ENCODE assay signal across 14 cellular contexts in the genomic region with DNA sequence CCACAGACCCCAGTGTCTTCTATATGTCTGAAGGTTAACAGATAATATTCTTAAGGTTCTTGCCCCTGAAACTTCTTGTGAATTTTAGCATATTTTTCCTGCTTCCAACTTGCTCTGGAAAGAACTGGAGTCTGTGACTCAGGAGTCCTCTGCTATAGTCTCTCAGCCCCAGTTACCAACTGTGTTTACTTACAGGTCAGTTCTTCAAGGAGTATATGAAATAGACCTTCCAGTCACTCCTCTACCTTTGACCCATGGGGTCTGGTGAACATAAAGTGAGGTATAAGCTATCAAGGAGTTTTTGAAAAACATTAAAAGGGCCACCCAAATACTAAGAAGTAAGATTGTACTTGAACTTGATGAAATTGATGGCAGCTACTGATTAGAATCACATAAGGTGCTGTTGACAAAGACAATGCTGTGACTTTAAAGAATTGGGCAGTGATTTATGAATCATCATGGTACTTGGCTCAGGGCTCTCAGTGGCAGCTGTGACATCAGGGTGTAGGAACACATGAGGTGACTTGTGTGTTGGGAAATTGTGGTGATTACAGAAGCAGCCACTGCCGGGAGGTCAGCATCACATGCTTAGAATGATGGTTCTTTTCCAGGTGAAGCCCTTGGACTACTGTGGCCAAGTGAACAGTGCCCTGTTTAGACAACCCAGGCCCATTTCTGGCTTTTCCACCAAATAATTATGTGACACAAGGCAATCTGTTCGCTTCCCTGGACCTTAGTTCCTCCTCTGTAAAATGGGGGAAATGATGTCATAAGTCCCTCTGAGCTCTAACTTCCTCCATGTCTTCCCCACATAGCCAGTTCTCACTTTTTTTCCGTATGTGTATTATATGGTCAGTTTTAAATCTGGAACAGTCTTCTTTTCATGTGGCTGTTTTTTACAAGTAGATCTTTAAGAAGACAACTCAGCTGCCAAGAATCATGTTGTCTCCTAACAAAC.
DNase-seq lines count a peak whose midpoint lies in the region; ATAC-seq and TF ChIP-seq lines count a peak whose summit lies in the region.
"Had no signal": no experiment of that assay in that cellular context is flagged by ENCODE, and none has a peak within 500 bp of the region (broad histone marks: within the 10 kb centered on the region; RNA-seq: fewer than 3 reads in every experiment).

No MANE protein-coding gene starts in this region.

- no peak overlapping the region for H3K4me3 Mint-ChIP-seq in glutamatergic neuron (ENCODE audit: unreplicated experiment)
- no peak overlapping the region for H3K4me3 Mint-ChIP-seq in naive thymus-derived CD8-positive, alpha-beta T cell
- H3K4me3 Mint-ChIP-seq: activated CD4-positive, alpha-beta T cell treated with anti-CD3 and anti-CD28 coated beads, Interleukin-2, amount 10 ng/mL, durations not matched to agents 24 days and 14 days; activated T-cell treated with anti-CD3 and anti-CD28 coated beads, Interleukin-2, amount 50 U/mL, for 24 hours; T-helper 17 cell had no signal

- peak overlapping the region; percentile 65 for H3K27ac Mint-ChIP-seq in glutamatergic neuron (ENCODE audit: unreplicated experiment)
- H3K27ac Mint-ChIP-seq in naive thymus-derived CD8-positive, alpha-beta T cell = peak overlapping the region in 1 of 10 donors; percentile 60
- H3K27ac Mint-ChIP-seq: activated CD4-positive, alpha-beta T cell treated with anti-CD3 and anti-CD28 coated beads, Interleukin-2, amount 10 ng/mL, durations not matched to agents 24 days and 14 days; activated T-cell treated with anti-CD3 and anti-CD28 coated beads, Interleukin-2, amount 50 U/mL, for 24 hours; T-helper 17 cell had no signal

- POLR2A ChIA-PET in naive thymus-derived CD8-positive, alpha-beta T cell (lab: Charles Lee) = no interaction called here

- peaks cover 64% of the 10 kb centered on the region for H3K4me1 Mint-ChIP-seq in glutamatergic neuron (ENCODE audit: low read depth, unreplicated experiment)
- no peaks in the 10 kb centered on the region for H3K4me1 Mint-ChIP-seq in naive thymus-derived CD8-positive, alpha-beta T cell
- H3K4me1 Mint-ChIP-seq: activated CD4-positive, alpha-beta T cell treated with anti-CD3 and anti-CD28 coated beads, Interleukin-2, amount 10 ng/mL, durations not matched to agents 24 days and 14 days; T-helper 17 cell had no signal

- TF ChIP-seq CTCF in heart right ventricle (IDR thresholded peaks at IDR 0.05) = no peak
- TF ChIP-seq CTCF in glutamatergic neuron (IDR thresholded peaks at IDR 0.05; ENCODE audit: partially characterized antibody, unreplicated experiment) = no peak

- peaks cover 0 to 33% (median 18%) of the 10 kb centered on the region in 9 donors for H3K4me1 ChIP-seq in heart right ventricle

- H3K27me3 ChIP-seq in heart right ventricle = no peaks in the 10 kb centered on the region

- peaks cover 4% of the 10 kb centered on the region for H3K27me3 Mint-ChIP-seq in glutamatergic neuron (ENCODE audit: unreplicated experiment)
- H3K27me3 Mint-ChIP-seq in naive thymus-derived CD8-positive, alpha-beta T cell = peaks cover 8 to 64% (median 22%) of the 10 kb centered on the region in 5 donors

- WGBS in heart right ventricle, 2 donors = 58 to 59% methylated on average over 3 of the region's 3 CpGs

- H3K27ac ChIP-seq in heart right ventricle = peak overlapping the region in 2 of 10 donors; percentile 10 to 56

- DNase-seq in heart right ventricle (no peak), Right ventricle myocardium inferior (ENCODE audit: missing footprints) (no peak), SKM-1 (lab: John Stamatoyannopoulos, UW; ENCODE audit: unreplicated experiment) (peak; percentile 38), glutamatergic neuron (no peak), HCEC 1CT (no peak), NK-92 (lab: John Stamatoyannopoulos, UW; ENCODE audit: unreplicated experiment) (no peak)
- no peak for DNase-seq in naive thymus-derived CD8-positive, alpha-beta T cell
- DNase-seq: activated CD4-positive, alpha-beta T cell treated with anti-CD3 and anti-CD28 coated beads, Interleukin-2, amount 10 ng/mL, durations not matched to agents 24 days and 14 days; activated T-cell treated with anti-CD3 and anti-CD28 coated beads, Interleukin-2, amount 50 U/mL, for 24 hours; foreskin fibroblast; NCI-H2227 treated with DMSO at 0.1 percent for 48 hours; T-helper 17 cell had no signal

- intact Hi-C loops in heart right ventricle (cut with DNase I) (no loop called here), Right ventricle myocardium inferior (cut with DNase I) (no loop called here)

- ATAC-seq in heart right ventricle = peak in 7 of 8 donors; percentile 25 to 93 (median 73)
- ATAC-seq in Right ventricle myocardium inferior = no peak
- no peak for ATAC-seq in naive thymus-derived CD8-positive, alpha-beta T cell
- no peak for ATAC-seq in GM18519 (IDR thresholded peaks at IDR 0.05; ENCODE audit: low FRiP score, unreplicated experiment)
- ATAC-seq: Panc1, T-helper 17 cell had no signal

- no peak overlapping the region for H3K4me3 ChIP-seq in heart right ventricle

- H3K9me3 Mint-ChIP-seq in glutamatergic neuron (ENCODE audit: unreplicated experiment) = peaks cover 23% of the 10 kb centered on the region
- H3K9me3 Mint-ChIP-seq in naive thymus-derived CD8-positive, alpha-beta T cell = peaks cover 0 to 2% (median 0%) of the 10 kb centered on the region in 9 donors
- H3K9me3 Mint-ChIP-seq: activated CD4-positive, alpha-beta T cell treated with anti-CD3 and anti-CD28 coated beads, Interleukin-2, amount 10 ng/mL, durations not matched to agents 24 days and 14 days; activated T-cell treated with anti-CD3 and anti-CD28 coated beads, Interleukin-2, amount 50 U/mL, for 24 hours had no signal

- H3K9me3 ChIP-seq in heart right ventricle = no peaks in the 10 kb centered on the region

- no peaks in the 10 kb centered on the region for H3K36me3 ChIP-seq in heart right ventricle

- H3K36me3 Mint-ChIP-seq in glutamatergic neuron (ENCODE audit: unreplicated experiment) = no peaks in the 10 kb centered on the region
- H3K36me3 Mint-ChIP-seq in naive thymus-derived CD8-positive, alpha-beta T cell = no peaks in the 10 kb centered on the region

Comparison
In these comparisons a context has a peak if more than half of its experiments do, and no peak if none do; other contexts are left out.
1. ATAC-seq: peak in heart right ventricle (7 of 8); none in Right ventricle myocardium inferior (single experiment), naive thymus-derived CD8-positive, alpha-beta T cell (0 of 2) and GM18519 (single experiment).